In genomic region chr1:228500901-228501871, GRCh38 we compare ENCODE assay signal across 8 cellular contexts. TPM values are rescaled to one million over a fixed set of nuclear protein-coding genes. Genes with fewer than 3 reads are reported as not detected.
DNase-seq lines count a peak whose midpoint lies in the region; ATAC-seq and TF ChIP-seq lines count a peak whose summit lies in the region.

No MANE protein-coding gene starts in this region.

- H3K9me3 Mint-ChIP-seq in naive thymus-derived CD4-positive, alpha-beta T cell: no peaks in the 10 kb centered on the region

- peaks cover 0 to 8% (median 0%) of the 10 kb centered on the region in 5 donors for H3K27me3 Mint-ChIP-seq in naive thymus-derived CD4-positive, alpha-beta T cell

- H3K9me3 ChIP-seq in HUES6 (ENCODE audit: control insufficient read depth, insufficient read depth, low read depth, low read length): peaks cover 4% of the 10 kb centered on the region; the same call in 1 of the 2 replicates
- H3K9me3 ChIP-seq in OCI-LY1 (ENCODE audit: low read length): no peaks in the 10 kb centered on the region
- no peaks in the 10 kb centered on the region for H3K9me3 ChIP-seq in naive thymus-derived CD4-positive, alpha-beta T cell (ENCODE audit: control insufficient read depth in 2 of 3, low read length in 3 of 3)

- H3K4me2 ChIP-seq in OCI-LY1 (ENCODE audit: low read length): peak overlapping the region; percentile 58

- intact Hi-C loops in naive thymus-derived CD4-positive, alpha-beta T cell (cut with micrococcal nuclease): loop anchor here (1.0 to 10.0 kb wide), 11 partner anchors 14 to 724 kb away; partner anchors contain the start of genes RNF187 (in 2 of the 2), GUK1 (in 1 of the 2) and RHOU (in 1 of the 2)

- peak; percentile 91 for ATAC-seq in GM21528 (IDR thresholded peaks at IDR 0.05; ENCODE audit: low FRiP score, unreplicated experiment)
- ATAC-seq in naive thymus-derived CD4-positive, alpha-beta T cell: peak; percentile 99

- peak; percentile 96 for TF ChIP-seq CTCF in OCI-LY1 (IDR thresholded peaks at IDR 0.05; ENCODE audit: low read length)

- peak overlapping the region; percentile 71 to 86 (median 80) for H3K4me3 Mint-ChIP-seq in naive thymus-derived CD4-positive, alpha-beta T cell

- POLR2A ChIA-PET in naive thymus-derived CD4-positive, alpha-beta T cell (lab: Charles Lee): interaction anchor here (0.7 to 3.1 kb wide), 4 partner anchors 13 to 838 kb away, joined by 3 to 12 read pairs (median 3); partner anchors contain the start of gene RNF187

- H3K9ac ChIP-seq in HUES6 (ENCODE audit: low read length): no peak overlapping the region
- H3K9ac ChIP-seq in OCI-LY1 (ENCODE audit: low read length): no peak overlapping the region; the same call in 1 of the 2 replicates

- H3K27me3 ChIP-seq in HUES6 (ENCODE audit: control insufficient read depth, insufficient read depth, low read length): peaks cover 29% of the 10 kb centered on the region
- no peaks in the 10 kb centered on the region for H3K27me3 ChIP-seq in OCI-LY1 (ENCODE audit: insufficient read depth, low read length)
- H3K27me3 ChIP-seq in naive thymus-derived CD4-positive, alpha-beta T cell (ENCODE audit: control insufficient read depth in 2 of 2, insufficient read depth in 2 of 2, low read length in 2 of 2): no peaks in the 10 kb centered on the region

- H3K4me3 ChIP-seq in HUES6 (ENCODE audit: low read depth, low read length) (peak overlapping the region; percentile 27), OCI-LY1 (ENCODE audit: low read depth, low read length, poor library complexity, severe bottlenecking) (peak overlapping the region; percentile 21)
- peak overlapping the region; percentile 44 for H3K4me3 ChIP-seq in naive thymus-derived CD4-positive, alpha-beta T cell (ENCODE audit: low read length)

- peak; percentile 88 for DNase-seq in DMS153 treated with DMSO at 0.1 percent for 48 hours (lab: John Stamatoyannopoulos, UW; ENCODE audit: unreplicated experiment)
- DNase-seq in activated CD8-positive, alpha-beta memory T cell treated with anti-CD3 and anti-CD28 coated beads, Interleukin-2, amount 50 U/mL, for 4 hours: peak; percentile 91
- DNase-seq in epithelial cell of prostate (ENCODE audit: low read depth, low spot score): peak; percentile 27
- DNase-seq in naive thymus-derived CD4-positive, alpha-beta T cell: peak; percentile 72 to 89 (median 85)
- DNase-seq in stimulated activated CD8-positive, alpha-beta memory T cell treated with anti-CD3 and anti-CD28 coated beads, Interleukin-7, amount 100 ng/mL, for 48 hours (ENCODE audit: extremely low read depth in 1 of 2, low read depth in 1 of 2): peak; percentile 84

- no peaks in the 10 kb centered on the region for H3K79me2 ChIP-seq in OCI-LY1 (ENCODE audit: insufficient read depth, low read length)

- peak overlapping the region in 5 of 9 donors; percentile 19 to 72 (median 66) for H3K27ac Mint-ChIP-seq in naive thymus-derived CD4-positive, alpha-beta T cell

- H2AFZ ChIP-seq in OCI-LY1 (ENCODE audit: low read length): no peak overlapping the region

- CTCF ChIA-PET in naive thymus-derived CD4-positive, alpha-beta T cell (lab: Charles Lee): interaction anchor here (0.6 to 2.2 kb wide), 10 partner anchors 8 to 944 kb away, joined by 3 to 8 read pairs (median 4); partner anchors contain the start of gene RNF187

- H3K4me1 Mint-ChIP-seq in naive thymus-derived CD4-positive, alpha-beta T cell: peaks cover 9 to 31% (median 18%) of the 10 kb centered on the region in 7 donors

- no peaks in the 10 kb centered on the region for H3F3A ChIP-seq in OCI-LY1 (ENCODE audit: insufficient read depth, low read length)

- H3K36me3 ChIP-seq in HUES6 (ENCODE audit: control insufficient read depth, insufficient read depth, low read length) (no peaks in the 10 kb centered on the region), OCI-LY1 (ENCODE audit: insufficient read depth, low read length) (peaks cover under 1% of the 10 kb centered on the region)
- peaks cover 0 to 11% (median 0%) of the 10 kb centered on the region in 3 experiments for H3K36me3 ChIP-seq in naive thymus-derived CD4-positive, alpha-beta T cell (ENCODE audit: control insufficient read depth in 2 of 3, insufficient read depth in 3 of 3, low read length in 3 of 3)

- no peaks in the 10 kb centered on the region for H4K20me1 ChIP-seq in OCI-LY1 (ENCODE audit: insufficient read depth, low read length)

- no peaks in the 10 kb centered on the region for H3K9me2 ChIP-seq in OCI-LY1 (ENCODE audit: low read depth, low read length)

- H3K27ac ChIP-seq in HUES6 (ENCODE audit: low read depth, low read length): no peak overlapping the region
- H3K27ac ChIP-seq in OCI-LY1 (ENCODE audit: low read depth, low read length, poor library complexity, severe bottlenecking): no peak overlapping the region
- H3K27ac ChIP-seq in epithelial cell of prostate: no peak overlapping the region
- H3K27ac ChIP-seq in naive thymus-derived CD4-positive, alpha-beta T cell (ENCODE audit: low read depth, low read length): no peak overlapping the region

- peaks cover 3 to 21% (median 14%) of the 10 kb centered on the region in 5 donors for H3K36me3 Mint-ChIP-seq in naive thymus-derived CD4-positive, alpha-beta T cell

- H3K4me1 ChIP-seq in HUES6 (ENCODE audit: control insufficient read depth, insufficient read depth, low read length) (peaks cover 6% of the 10 kb centered on the region; the same call in 1 of the 2 replicates), OCI-LY1 (ENCODE audit: insufficient read depth, low read length, severe bottlenecking) (peaks cover 16% of the 10 kb centered on the region)
- H3K4me1 ChIP-seq in naive thymus-derived CD4-positive, alpha-beta T cell (ENCODE audit: control insufficient read depth in 2 of 2, insufficient read depth in 2 of 2, low read length in 2 of 2): peaks cover 9 to 14% of the 10 kb centered on the region in 2 donors

RNA-seq across cellular contexts. Expression of gene RNF187, which starts 14.0 kb away (rescaled TPM):
- total RNA-seq in naive thymus-derived CD4-positive, alpha-beta T cell: 100 to 1,000 TPM in 1 of 5 experiments, 10 to 100 TPM in 4; 64.4 to 133 (median 69.0) TPM
- 10 to 100 TPM; 16.5 to 46.1 TPM for polyA plus RNA-seq in naive thymus-derived CD4-positive, alpha-beta T cell

Comparison
In these comparisons a context has a peak if more than half of its experiments do, and no peak if none do; other contexts are left out.
1. DNase-seq: peak in every context shown above with its lines; median percentile 91 in activated CD8-positive, alpha-beta memory T cell treated with anti-CD3 and anti-CD28 coated beads, Interleukin-2, amount 50 U/mL, for 4 hours; 88 in DMS153 treated with DMSO at 0.1 percent for 48 hours; 85 in naive thymus-derived CD4-positive, alpha-beta T cell; 84 in stimulated activated CD8-positive, alpha-beta memory T cell treated with anti-CD3 and anti-CD28 coated beads, Interleukin-7, amount 100 ng/mL, for 48 hours; 27 in epithelial cell of prostate.